In genomic region chr15:32908921-32909320, GRCh38 we compare ENCODE assay signal across 12 cellular contexts.
A peak's percentile ranks its signal among the peaks of the same experiment; 100 is the strongest.
DNase-seq lines count a peak whose midpoint lies in the region; ATAC-seq and TF ChIP-seq lines count a peak whose summit lies in the region.
"Had no signal": no experiment of that assay in that cellular context is flagged by ENCODE, and none has a peak within 500 bp of the region (broad histone marks: within the 10 kb centered on the region; RNA-seq: fewer than 3 reads in every experiment).

No MANE protein-coding gene starts in this region.

- ATAC-seq in GM18858 (IDR thresholded peaks at IDR 0.05; ENCODE audit: unreplicated experiment) (peak; percentile 4), HG02852 (IDR thresholded peaks at IDR 0.05; ENCODE audit: unreplicated experiment) (peak; percentile 1), memory B cell (ENCODE audit: low read depth) (peak; percentile 9), HG02571 (IDR thresholded peaks at IDR 0.05; ENCODE audit: unreplicated experiment) (no peak)

- H3K36me3 Mint-ChIP-seq in memory B cell = no peaks in the 10 kb centered on the region
- no peaks in the 10 kb centered on the region for H3K36me3 Mint-ChIP-seq in activated T-helper 2 cell treated with anti-CD3 and anti-CD28 coated beads, Interferon-gamma antibody, Interleukin-2, Interleukin-4, amounts not matched to agents 10 μg/mL and 5 μg/mL and 100 μg/mL, durations not matched to agents 14 hours and 24 hours and 36 hours (ENCODE audit: low read depth)

- peak overlapping the region; percentile 73 for H3K27ac Mint-ChIP-seq in memory B cell
- no peak overlapping the region for H3K27ac Mint-ChIP-seq in activated T-helper 2 cell treated with anti-CD3 and anti-CD28 coated beads, Interferon-gamma antibody, Interleukin-2, Interleukin-4, amounts not matched to agents 10 μg/mL and 5 μg/mL and 100 μg/mL, durations not matched to agents 14 hours and 24 hours and 36 hours

- H3K9me3 ChIP-seq in OCI-LY7 (ENCODE audit: low read length) (no peaks in the 10 kb centered on the region), ovary (no peaks in the 10 kb centered on the region)
- H3K9me3 ChIP-seq: transverse colon had no signal

- TF ChIP-seq POLR2A in ovary (IDR thresholded peaks at IDR 0.05) = no peak

- H3K36me3 ChIP-seq in OCI-LY7 (ENCODE audit: insufficient read depth, low read length) (no peaks in the 10 kb centered on the region), ovary (no peaks in the 10 kb centered on the region)
- H3K36me3 ChIP-seq: transverse colon had no signal

- TF ChIP-seq EP300 in ovary (IDR thresholded peaks at IDR 0.05) = no peak

- intact Hi-C loops in OCI-LY7 (cut with micrococcal nuclease; ENCODE audit: unreplicated experiment) (no loop called here), dorsolateral prefrontal cortex (cut with DNase I) (no loop called here), ovary (cut with DNase I) (no loop called here)
- intact Hi-C loops in activated T-helper 2 cell treated with anti-CD3 and anti-CD28 coated beads, Interferon-gamma antibody, Interleukin-2, Interleukin-4, amounts not matched to agents 10 μg/mL and 5 μg/mL and 100 μg/mL, durations not matched to agents 14 hours and 24 hours and 36 hours (cut with micrococcal nuclease) = no loop called here

- no peak for TF ChIP-seq CTCF in OCI-LY7 (conservative IDR thresholded peaks at IDR 0.05; ENCODE audit: low read length)
- no peak for TF ChIP-seq CTCF in dorsolateral prefrontal cortex (IDR thresholded peaks at IDR 0.05 in 54 of 56, conservative IDR thresholded peaks at IDR 0.05 in 2 of 56; ENCODE audit: low read depth in 1 of 56, partially characterized antibody in 56 of 56)
- TF ChIP-seq CTCF in ovary (IDR thresholded peaks at IDR 0.05) = no peak

- H3K4me1 ChIP-seq in OCI-LY7 (ENCODE audit: insufficient read depth, low read length, poor library complexity, severe bottlenecking) = peaks cover 57% of the 10 kb centered on the region
- no peaks in the 10 kb centered on the region for H3K4me1 ChIP-seq in ovary (ENCODE audit: insufficient read depth)

- H3K27ac ChIP-seq in OCI-LY7 (ENCODE audit: low read depth, low read length, poor library complexity, severe bottlenecking) = peak overlapping the region; percentile 87
- peak overlapping the region in 1 of 59 donors; percentile 19 for H3K27ac ChIP-seq in dorsolateral prefrontal cortex
- no peak overlapping the region for H3K27ac ChIP-seq in ovary
- H3K27ac ChIP-seq: SK-N-MC had no signal

- no TSS peak for BruUV-seq in OCI-LY7 (replicated peaks; lab: Mats Ljungman, UMichigan)

- POLR2A ChIA-PET in OCI-LY7 (lab: Charles Lee) = interaction anchor here (0.6 to 1.5 kb wide), 12 partner anchors 9 to 865 kb away, joined by 3 to 7 read pairs (median 3); no protein-coding TSS in a partner anchor

- H2AFZ ChIP-seq in OCI-LY7 (ENCODE audit: low read length) = peak overlapping the region; percentile 75; the same call in 1 of the 2 replicates

- peak overlapping the region; percentile 61 for H3K4me3 ChIP-seq in OCI-LY7 (ENCODE audit: low read depth, low read length, poor library complexity, severe bottlenecking)
- H3K4me3 ChIP-seq in dorsolateral prefrontal cortex = no peak overlapping the region
- H3K4me3 ChIP-seq in ovary = no peak overlapping the region
- H3K4me3 ChIP-seq: SK-N-MC, transverse colon had no signal

- H3K4me3 Mint-ChIP-seq in memory B cell = peak overlapping the region; percentile 18
- H3K4me3 Mint-ChIP-seq in activated T-helper 2 cell treated with anti-CD3 and anti-CD28 coated beads, Interferon-gamma antibody, Interleukin-2, Interleukin-4, amounts not matched to agents 10 μg/mL and 5 μg/mL and 100 μg/mL, durations not matched to agents 14 hours and 24 hours and 36 hours (ENCODE audit: low read depth) = no peak overlapping the region

- peaks cover 1% of the 10 kb centered on the region for H3K9me3 Mint-ChIP-seq in memory B cell
- no peaks in the 10 kb centered on the region for H3K9me3 Mint-ChIP-seq in activated T-helper 2 cell treated with anti-CD3 and anti-CD28 coated beads, Interferon-gamma antibody, Interleukin-2, Interleukin-4, amounts not matched to agents 10 μg/mL and 5 μg/mL and 100 μg/mL, durations not matched to agents 14 hours and 24 hours and 36 hours

- H3K27me3 Mint-ChIP-seq in memory B cell = peaks cover 3% of the 10 kb centered on the region
- H3K27me3 Mint-ChIP-seq in activated T-helper 2 cell treated with anti-CD3 and anti-CD28 coated beads, Interferon-gamma antibody, Interleukin-2, Interleukin-4, amounts not matched to agents 10 μg/mL and 5 μg/mL and 100 μg/mL, durations not matched to agents 14 hours and 24 hours and 36 hours (ENCODE audit: low read depth) = peaks cover 3% of the 10 kb centered on the region

- 57 to 73% (median 60%) methylated on average over 4 of the region's 4 CpGs for WGBS in ovary, 3 donors

- H3K9me2 ChIP-seq in OCI-LY7 (ENCODE audit: insufficient read depth, low read length) = no peaks in the 10 kb centered on the region

- H3K27me3 ChIP-seq in dorsolateral prefrontal cortex = no peaks in the 10 kb centered on the region
- no peaks in the 10 kb centered on the region for H3K27me3 ChIP-seq in ovary
- H3K27me3 ChIP-seq: transverse colon had no signal

- no peaks in the 10 kb centered on the region for H3K79me2 ChIP-seq in OCI-LY7 (ENCODE audit: insufficient read depth, low read depth, low read length)

- DNase-seq in OCI-LY7 (ENCODE audit: low spot score) = peak; percentile 32
- no peak for DNase-seq in memory B cell (ENCODE audit: low spot score in 2 of 2)
- no peak for DNase-seq in activated T-helper 2 cell treated with anti-CD3 and anti-CD28 coated beads, Interferon-gamma antibody, Interleukin-2, Interleukin-4, amounts not matched to agents 10 μg/mL and 5 μg/mL and 100 μg/mL, durations not matched to agents 14 hours and 24 hours and 36 hours (ENCODE audit: low spot score)
- no peak for DNase-seq in dorsolateral prefrontal cortex
- no peak for DNase-seq in ovary
- DNase-seq: activated CD8-positive, alpha-beta memory T cell treated with anti-CD3 and anti-CD28 coated beads for 24 hours; amniotic stem cell had no signal

- no peaks in the 10 kb centered on the region for H4K20me1 ChIP-seq in OCI-LY7 (ENCODE audit: insufficient read depth, low read length)

- peaks cover 31% of the 10 kb centered on the region for H3K4me1 Mint-ChIP-seq in memory B cell
- no peaks in the 10 kb centered on the region for H3K4me1 Mint-ChIP-seq in activated T-helper 2 cell treated with anti-CD3 and anti-CD28 coated beads, Interferon-gamma antibody, Interleukin-2, Interleukin-4, amounts not matched to agents 10 μg/mL and 5 μg/mL and 100 μg/mL, durations not matched to agents 14 hours and 24 hours and 36 hours (ENCODE audit: low read depth)

- CTCF ChIA-PET in OCI-LY7 (lab: Charles Lee; ENCODE audit: unreplicated experiment) = interaction anchor here (1.4 kb wide), 1 partner anchor 113 kb away, joined by 3 read pairs; no protein-coding TSS in a partner anchor

- H3K4me2 ChIP-seq in OCI-LY7 (ENCODE audit: low read length) = peak overlapping the region; percentile 89
